8 cellular contexts compared by ENCODE assay signal in genomic region chr4:185304944-185305690, GRCh38.
A peak's percentile ranks its signal among the peaks of the same experiment; 100 is the strongest.
DNase-seq lines count a peak whose midpoint lies in the region; ATAC-seq, FAIRE-seq and TF ChIP-seq lines count a peak whose summit lies in the region.

No MANE protein-coding gene starts in this region.

- no peak overlapping the region for H3K27ac ChIP-seq in endodermal cell (ENCODE audit: low read depth, low read length)

- H3K27me3 ChIP-seq in BJ (ENCODE audit: control insufficient read depth, insufficient read depth, low read length) (no peaks in the 10 kb centered on the region), endodermal cell (ENCODE audit: control insufficient read depth, insufficient read depth, low read length, poor library complexity, severe bottlenecking) (no peaks in the 10 kb centered on the region)

- no peak overlapping the region for H3K4me3 Mint-ChIP-seq in endodermal cell
- no peak overlapping the region for H3K4me3 Mint-ChIP-seq in neural crest cell

- ATAC-seq in GM18868 (IDR thresholded peaks at IDR 0.05; ENCODE audit: unreplicated experiment), result peak; percentile 46
- ATAC-seq in HG03060 (IDR thresholded peaks at IDR 0.05; ENCODE audit: low read depth, unreplicated experiment), result peak; percentile 28

- H3K9ac ChIP-seq in endodermal cell (ENCODE audit: extremely low read depth, low read length, poor library complexity, severe bottlenecking), result no peak overlapping the region

- WGBS in endodermal cell (ENCODE audit: insufficient coverage in 1 of 2, insufficient read length in 1 of 2), 2 experiments, result 64 to 80% methylated on average over 3 to 5 of the region's 5 CpGs

- FAIRE-seq in frontal cortex (lab: Jason Lieb, UNC), result no peak

- peak; percentile 43 for TF ChIP-seq CTCF in BJ (IDR thresholded peaks at IDR 0.05; ENCODE audit: insufficient read depth, low read depth, low read length)
- peak; percentile 80 for TF ChIP-seq CTCF in endodermal cell (conservative IDR thresholded peaks at IDR 0.05)
- peak; percentile 47 for TF ChIP-seq CTCF in neural crest cell (conservative IDR thresholded peaks at IDR 0.05)

- DNase-seq in BJ (ENCODE audit: low read depth) (no peak), RKO (ENCODE audit: low spot score) (peak; percentile 20), endodermal cell (peak; percentile 86), neural crest cell (ENCODE audit: low read depth, low spot score) (no peak), NOMO-1 treated with dmso at 0.1 percent for 144 hours (lab: John Stamatoyannopoulos, UW; ENCODE audit: unreplicated experiment) (no peak), frontal cortex (ENCODE audit: low spot score in 2 of 2) (no peak)

- H3K4me1 ChIP-seq in endodermal cell (ENCODE audit: control insufficient read depth, insufficient read depth, low read length), result peaks cover 13% of the 10 kb centered on the region

- H3K36me3 Mint-ChIP-seq in endodermal cell (ENCODE audit: low read depth) (peaks cover 13% of the 10 kb centered on the region), neural crest cell (ENCODE audit: low read depth) (peaks cover 4% of the 10 kb centered on the region)

- H3K36me3 ChIP-seq in BJ (ENCODE audit: control insufficient read depth, insufficient read depth, low read length) (no peaks in the 10 kb centered on the region), endodermal cell (ENCODE audit: control insufficient read depth, insufficient read depth, low read length) (peaks cover 14% of the 10 kb centered on the region)

- H3K4me3 ChIP-seq in BJ (ENCODE audit: low read depth, low read length) (no peak overlapping the region), endodermal cell (ENCODE audit: low read length) (no peak overlapping the region)

- peak overlapping the region; percentile 81 for H3K27ac Mint-ChIP-seq in endodermal cell
- H3K27ac Mint-ChIP-seq in neural crest cell (ENCODE audit: unreplicated experiment), result peak overlapping the region; percentile 60

- CTCF ChIA-PET in BJ (lab: Yijun Ruan, JAX), result interaction anchor here (1.2 to 1.4 kb wide), 2 partner anchors 88 to 119 kb away, joined by 3 to 5 read pairs; no protein-coding TSS in a partner anchor

- H3K27me3 Mint-ChIP-seq in endodermal cell (ENCODE audit: insufficient read depth) (no peaks in the 10 kb centered on the region), neural crest cell (ENCODE audit: low read depth) (no peaks in the 10 kb centered on the region)

- H3K4me1 Mint-ChIP-seq in endodermal cell (peaks cover 38% of the 10 kb centered on the region), neural crest cell (peaks cover 32% of the 10 kb centered on the region)

- H3K9me3 ChIP-seq in endodermal cell (ENCODE audit: control insufficient read depth, low read length), result no peaks in the 10 kb centered on the region

- POLR2A ChIA-PET in BJ (lab: Charles Lee), result no interaction called here

- H3K9me3 Mint-ChIP-seq in endodermal cell (no peaks in the 10 kb centered on the region), neural crest cell (no peaks in the 10 kb centered on the region)

Comparison
In these comparisons a context has a peak if more than half of its experiments do, and no peak if none do; other contexts are left out.
1. DNase-seq: peak in RKO (single experiment) and endodermal cell (single experiment); none in BJ (single experiment), neural crest cell (single experiment), NOMO-1 treated with dmso at 0.1 percent for 144 hours (single experiment) and frontal cortex (0 of 2).
2. Peak in every context shown above with its lines, with median percentiles within 50 percentile points of each other: CTCF ChIP-seq.